Comparison of ENCODE assay signal across 1 cellular context in the genomic region with DNA sequence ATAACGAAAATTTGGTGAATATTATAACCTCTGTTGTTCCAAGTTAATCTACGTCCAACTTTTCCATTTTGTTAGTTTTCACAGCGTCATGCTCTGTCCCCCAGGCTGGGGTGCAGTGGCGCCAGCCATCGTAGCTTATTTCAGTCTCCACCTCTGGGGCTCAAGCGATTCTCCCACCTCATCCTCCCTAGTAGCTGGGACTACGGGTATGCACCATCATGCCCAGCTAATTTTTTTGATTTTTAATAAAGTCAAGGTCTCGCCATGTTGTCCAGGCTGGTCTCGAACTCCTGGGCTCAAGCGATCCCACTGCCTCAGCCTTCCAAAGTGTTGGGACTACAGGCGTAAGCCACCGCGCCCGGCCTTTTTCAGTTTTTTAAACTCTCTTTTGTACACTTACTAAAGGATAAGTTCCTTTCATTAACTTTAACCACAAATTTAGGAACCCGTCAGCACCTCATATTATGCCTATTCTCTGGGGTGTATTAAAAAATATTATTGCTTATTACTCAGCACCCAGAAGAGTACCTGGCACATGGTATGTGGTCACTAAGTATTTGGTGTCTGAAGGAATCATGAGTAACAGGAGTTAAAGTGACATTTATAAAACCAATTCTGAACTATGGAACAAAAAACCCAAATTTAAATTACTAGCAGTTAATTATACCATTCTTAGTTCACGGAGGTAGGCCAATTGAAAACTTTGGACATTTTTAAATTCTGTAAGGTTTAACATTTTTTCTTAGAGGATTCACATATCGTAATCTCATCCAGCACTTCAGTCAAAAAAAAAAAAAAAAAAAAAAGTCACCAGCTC.
TF ChIP-seq lines count a peak whose summit lies in the region.

No MANE protein-coding gene starts in this region.

TF ChIP-seq in K562, 482 proteins besides CTCF, POLR2A, EP300 and RAD21 (continued from another document and continues in another):
- TF ChIP-seq, protein P1, sequence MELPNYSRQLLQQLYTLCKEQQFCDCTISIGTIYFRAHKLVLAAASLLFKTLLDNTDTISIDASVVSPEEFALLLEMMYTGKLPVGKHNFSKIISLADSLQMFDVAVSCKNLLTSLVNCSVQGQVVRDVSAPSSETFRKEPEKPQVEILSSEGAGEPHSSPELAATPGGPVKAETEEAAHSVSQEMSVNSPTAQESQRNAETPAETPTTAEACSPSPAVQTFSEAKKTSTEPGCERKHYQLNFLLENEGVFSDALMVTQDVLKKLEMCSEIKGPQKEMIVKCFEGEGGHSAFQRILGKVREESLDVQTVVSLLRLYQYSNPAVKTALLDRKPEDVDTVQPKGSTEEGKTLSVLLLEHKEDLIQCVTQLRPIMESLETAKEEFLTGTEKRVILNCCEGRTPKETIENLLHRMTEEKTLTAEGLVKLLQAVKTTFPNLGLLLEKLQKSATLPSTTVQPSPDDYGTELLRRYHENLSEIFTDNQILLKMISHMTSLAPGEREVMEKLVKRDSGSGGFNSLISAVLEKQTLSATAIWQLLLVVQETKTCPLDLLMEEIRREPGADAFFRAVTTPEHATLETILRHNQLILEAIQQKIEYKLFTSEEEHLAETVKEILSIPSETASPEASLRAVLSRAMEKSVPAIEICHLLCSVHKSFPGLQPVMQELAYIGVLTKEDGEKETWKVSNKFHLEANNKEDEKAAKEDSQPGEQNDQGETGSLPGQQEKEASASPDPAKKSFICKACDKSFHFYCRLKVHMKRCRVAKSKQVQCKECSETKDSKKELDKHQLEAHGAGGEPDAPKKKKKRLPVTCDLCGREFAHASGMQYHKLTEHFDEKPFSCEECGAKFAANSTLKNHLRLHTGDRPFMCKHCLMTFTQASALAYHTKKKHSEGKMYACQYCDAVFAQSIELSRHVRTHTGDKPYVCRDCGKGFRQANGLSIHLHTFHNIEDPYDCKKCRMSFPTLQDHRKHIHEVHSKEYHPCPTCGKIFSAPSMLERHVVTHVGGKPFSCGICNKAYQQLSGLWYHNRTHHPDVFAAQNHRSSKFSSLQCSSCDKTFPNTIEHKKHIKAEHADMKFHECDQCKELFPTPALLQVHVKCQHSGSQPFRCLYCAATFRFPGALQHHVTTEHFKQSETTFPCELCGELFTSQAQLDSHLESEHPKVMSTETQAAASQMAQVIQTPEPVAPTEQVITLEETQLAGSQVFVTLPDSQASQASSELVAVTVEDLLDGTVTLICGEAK (IDR thresholded peaks at IDR 0.05) = 0 out of 2 replicates have a peak, but pooled peaks have one; percentile 12
- TF ChIP-seq, protein P1 (CRISPR knock-in tag; IDR thresholded peaks at IDR 0.05) = no peak
- TF ChIP-seq ZNF316 (IDR thresholded peaks at IDR 0.05) (peak; percentile 19; the same call in 1 of the 2 replicates), KAT2B (IDR thresholded peaks at IDR 0.05; ENCODE audit: low read depth, low read length) (no peak), ZZZ3 (IDR thresholded peaks at IDR 0.05) (no peak), DACH1 (IDR thresholded peaks at IDR 0.05; ENCODE audit: partially characterized antibody) (no peak), POLR3A (IDR thresholded peaks at IDR 0.05; ENCODE audit: borderline replicate concordance, extremely low read depth, insufficient read depth, insufficient read length) (no peak), TOE1 (IDR thresholded peaks at IDR 0.05; ENCODE audit: borderline replicate concordance) (no peak), TOE1 (CRISPR knock-in tag; IDR thresholded peaks at IDR 0.05; ENCODE audit: borderline replicate concordance, low read depth) (no peak), CEBPB (tag; IDR thresholded peaks at IDR 0.05) (no peak), ZNF311 (CRISPR knock-in tag; IDR thresholded peaks at IDR 0.05) (no peak), ETV1 (tag; conservative IDR thresholded peaks at IDR 0.05; ENCODE audit: low read depth) (no peak), KAT7 (CRISPR knock-in tag; IDR thresholded peaks at IDR 0.05; ENCODE audit: borderline replicate concordance) (no peak), YY1 (IDR thresholded peaks at IDR 0.05; ENCODE audit: borderline replicate concordance in 1 of 3, control insufficient read depth in 1 of 3, extremely low read depth in 1 of 3, insufficient read depth in 3 of 3, insufficient read length in 1 of 3, insufficient replicate concordance in 2 of 3, low read depth in 1 of 3, low read length in 2 of 3) (peak in 1 of 3 experiments; percentile 57), ELF2 (CRISPR knock-in tag; IDR thresholded peaks at IDR 0.05) (no peak), MECOM (CRISPR knock-in tag; IDR thresholded peaks at IDR 0.05) (no peak), EZH2 (IDR thresholded peaks at IDR 0.05; ENCODE audit: borderline replicate concordance, low read depth, low read length) (no peak), SAFB2 (IDR thresholded peaks at IDR 0.05; ENCODE audit: borderline replicate concordance, low read depth, low read length, severe bottlenecking) (no peak), MTA3 (IDR thresholded peaks at IDR 0.05; ENCODE audit: borderline replicate concordance) (no peak), HNRNPL (IDR thresholded peaks at IDR 0.05; ENCODE audit: low read depth, low read length) (no peak), BCOR (IDR thresholded peaks at IDR 0.05) (peak; percentile 56; the same call in 1 of the 2 replicates), MAFF (IDR thresholded peaks at IDR 0.05; ENCODE audit: low read length) (no peak), ZNF589 (CRISPR knock-in tag; IDR thresholded peaks at IDR 0.05; ENCODE audit: low read depth) (peak; percentile 78), ELF1 (tag; IDR thresholded peaks at IDR 0.05) (no peak), FOXP1 (CRISPR knock-in tag; IDR thresholded peaks at IDR 0.05) (no peak), ETS2 (tag; IDR thresholded peaks at IDR 0.05; ENCODE audit: borderline replicate concordance, poor library complexity, severe bottlenecking) (no peak), FOXJ2 (tag; IDR thresholded peaks at IDR 0.05) (no peak)
- TF ChIP-seq, protein P2, sequence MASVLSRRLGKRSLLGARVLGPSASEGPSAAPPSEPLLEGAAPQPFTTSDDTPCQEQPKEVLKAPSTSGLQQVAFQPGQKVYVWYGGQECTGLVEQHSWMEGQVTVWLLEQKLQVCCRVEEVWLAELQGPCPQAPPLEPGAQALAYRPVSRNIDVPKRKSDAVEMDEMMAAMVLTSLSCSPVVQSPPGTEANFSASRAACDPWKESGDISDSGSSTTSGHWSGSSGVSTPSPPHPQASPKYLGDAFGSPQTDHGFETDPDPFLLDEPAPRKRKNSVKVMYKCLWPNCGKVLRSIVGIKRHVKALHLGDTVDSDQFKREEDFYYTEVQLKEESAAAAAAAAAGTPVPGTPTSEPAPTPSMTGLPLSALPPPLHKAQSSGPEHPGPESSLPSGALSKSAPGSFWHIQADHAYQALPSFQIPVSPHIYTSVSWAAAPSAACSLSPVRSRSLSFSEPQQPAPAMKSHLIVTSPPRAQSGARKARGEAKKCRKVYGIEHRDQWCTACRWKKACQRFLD (CRISPR knock-in tag; IDR thresholded peaks at IDR 0.05) = peak; percentile 65; the same call in 1 of the 2 replicates
- TF ChIP-seq, protein P3, sequence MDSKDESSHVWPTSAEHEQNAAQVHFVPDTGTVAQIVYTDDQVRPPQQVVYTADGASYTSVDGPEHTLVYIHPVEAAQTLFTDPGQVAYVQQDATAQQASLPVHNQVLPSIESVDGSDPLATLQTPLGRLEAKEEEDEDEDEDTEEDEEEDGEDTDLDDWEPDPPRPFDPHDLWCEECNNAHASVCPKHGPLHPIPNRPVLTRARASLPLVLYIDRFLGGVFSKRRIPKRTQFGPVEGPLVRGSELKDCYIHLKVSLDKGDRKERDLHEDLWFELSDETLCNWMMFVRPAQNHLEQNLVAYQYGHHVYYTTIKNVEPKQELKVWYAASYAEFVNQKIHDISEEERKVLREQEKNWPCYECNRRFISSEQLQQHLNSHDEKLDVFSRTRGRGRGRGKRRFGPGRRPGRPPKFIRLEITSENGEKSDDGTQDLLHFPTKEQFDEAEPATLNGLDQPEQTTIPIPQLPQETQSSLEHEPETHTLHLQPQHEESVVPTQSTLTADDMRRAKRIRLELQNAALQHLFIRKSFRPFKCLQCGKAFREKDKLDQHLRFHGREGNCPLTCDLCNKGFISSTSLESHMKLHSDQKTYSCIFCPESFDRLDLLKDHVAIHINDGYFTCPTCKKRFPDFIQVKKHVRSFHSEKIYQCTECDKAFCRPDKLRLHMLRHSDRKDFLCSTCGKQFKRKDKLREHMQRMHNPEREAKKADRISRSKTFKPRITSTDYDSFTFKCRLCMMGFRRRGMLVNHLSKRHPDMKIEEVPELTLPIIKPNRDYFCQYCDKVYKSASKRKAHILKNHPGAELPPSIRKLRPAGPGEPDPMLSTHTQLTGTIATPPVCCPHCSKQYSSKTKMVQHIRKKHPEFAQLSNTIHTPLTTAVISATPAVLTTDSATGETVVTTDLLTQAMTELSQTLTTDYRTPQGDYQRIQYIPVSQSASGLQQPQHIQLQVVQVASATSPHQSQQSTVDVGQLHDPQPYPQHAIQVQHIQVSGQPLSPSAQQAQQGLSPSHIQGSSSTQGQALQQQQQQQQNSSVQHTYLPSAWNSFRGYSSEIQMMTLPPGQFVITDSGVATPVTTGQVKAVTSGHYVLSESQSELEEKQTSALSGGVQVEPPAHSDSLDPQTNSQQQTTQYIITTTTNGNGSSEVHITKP (IDR thresholded peaks at IDR 0.05; ENCODE audit: partially characterized antibody) = peak; percentile 32
- TF ChIP-seq, protein P4, sequence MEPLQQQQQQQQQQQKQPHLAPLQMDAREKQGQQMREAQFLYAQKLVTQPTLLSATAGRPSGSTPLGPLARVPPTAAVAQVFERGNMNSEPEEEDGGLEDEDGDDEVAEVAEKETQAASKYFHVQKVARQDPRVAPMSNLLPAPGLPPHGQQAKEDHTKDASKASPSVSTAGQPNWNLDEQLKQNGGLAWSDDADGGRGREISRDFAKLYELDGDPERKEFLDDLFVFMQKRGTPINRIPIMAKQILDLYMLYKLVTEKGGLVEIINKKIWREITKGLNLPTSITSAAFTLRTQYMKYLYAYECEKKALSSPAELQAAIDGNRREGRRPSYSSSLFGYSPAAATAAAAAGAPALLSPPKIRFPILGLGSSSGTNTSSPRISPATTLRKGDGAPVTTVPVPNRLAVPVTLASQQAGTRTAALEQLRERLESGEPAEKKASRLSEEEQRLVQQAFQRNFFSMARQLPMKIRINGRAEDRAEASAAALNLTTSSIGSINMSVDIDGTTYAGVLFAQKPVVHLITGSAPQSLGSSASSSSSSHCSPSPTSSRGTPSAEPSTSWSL (CRISPR knock-in tag; IDR thresholded peaks at IDR 0.05; ENCODE audit: borderline replicate concordance) = no peak
- TF ChIP-seq, protein P5, sequence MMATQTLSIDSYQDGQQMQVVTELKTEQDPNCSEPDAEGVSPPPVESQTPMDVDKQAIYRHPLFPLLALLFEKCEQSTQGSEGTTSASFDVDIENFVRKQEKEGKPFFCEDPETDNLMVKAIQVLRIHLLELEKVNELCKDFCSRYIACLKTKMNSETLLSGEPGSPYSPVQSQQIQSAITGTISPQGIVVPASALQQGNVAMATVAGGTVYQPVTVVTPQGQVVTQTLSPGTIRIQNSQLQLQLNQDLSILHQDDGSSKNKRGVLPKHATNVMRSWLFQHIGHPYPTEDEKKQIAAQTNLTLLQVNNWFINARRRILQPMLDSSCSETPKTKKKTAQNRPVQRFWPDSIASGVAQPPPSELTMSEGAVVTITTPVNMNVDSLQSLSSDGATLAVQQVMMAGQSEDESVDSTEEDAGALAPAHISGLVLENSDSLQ (IDR thresholded peaks at IDR 0.05) = no peak
